In genomic region chr11:57667715-57668466, GRCh38 we compare ENCODE assay signal across 8 cellular contexts. TPM values are rescaled to one million over a fixed set of nuclear protein-coding genes. Genes with fewer than 3 reads are reported as not detected.
DNase-seq lines count a peak whose midpoint lies in the region; ATAC-seq and TF ChIP-seq lines count a peak whose summit lies in the region.

TSS of gene ZDHHC5 (plus strand) at chr11:57668114. CDS start at chr11:57673091, 4,977 bp downstream.

- no peak for TF ChIP-seq EP300 in Ishikawa (IDR thresholded peaks at IDR 0.05; ENCODE audit: borderline replicate concordance)

- H3K27ac ChIP-seq in epithelial cell of prostate: peak within 1 kb of the TSS; percentile 98

- DNase-seq in DMS114 treated with DMSO at 0.1 percent for 48 hours (lab: John Stamatoyannopoulos, UW; ENCODE audit: unreplicated experiment) (peak; percentile 90), OCI-M2 (lab: John Stamatoyannopoulos, UW; ENCODE audit: unreplicated experiment) (peak; percentile 93), activated T-cell treated with anti-CD3 and anti-CD28 coated beads for 4 hours (peak; percentile 98), epithelial cell of prostate (ENCODE audit: low read depth, low spot score) (peak; percentile 99), mucosa of gallbladder (ENCODE audit: low spot score) (peak; percentile 99)
- DNase-seq in stimulated activated CD8-positive, alpha-beta memory T cell treated with anti-CD3 and anti-CD28 coated beads, Interleukin-4, amount 100 ng/mL, for 4 hours (ENCODE audit: low read depth in 2 of 2, low spot score in 1 of 2): peak; percentile 97 to 100

- peak; percentile 86 for ATAC-seq in GM21528 (IDR thresholded peaks at IDR 0.05; ENCODE audit: low FRiP score, unreplicated experiment)

- TF ChIP-seq RAD21 in Ishikawa (IDR thresholded peaks at IDR 0.05; ENCODE audit: low read depth): no peak

TF ChIP-seq in Ishikawa, 13 proteins besides CTCF, POLR2A, EP300 and RAD21:
- TF ChIP-seq FOXM1 (IDR thresholded peaks at IDR 0.05; ENCODE audit: borderline replicate concordance, low read depth) (no peak), USF1 (IDR thresholded peaks at IDR 0.05) (peak; percentile 7; the same call in 1 of the 2 replicates), TCF12 (IDR thresholded peaks at IDR 0.05; ENCODE audit: low read depth) (no peak; the same call in 1 of the 2 replicates), CEBPB (IDR thresholded peaks at IDR 0.05) (no peak), TAF1 (IDR thresholded peaks at IDR 0.05; ENCODE audit: low read depth) (peak; percentile 71; the same call in 1 of the 2 replicates), TEAD4 (IDR thresholded peaks at IDR 0.05) (no peak; the same call in 1 of the 2 replicates), EGR1 (IDR thresholded peaks at IDR 0.05) (peak; percentile 6; the same call in 1 of the 2 replicates), CREB1 (IDR thresholded peaks at IDR 0.05; ENCODE audit: low read depth) (0 out of 2 replicates have a peak, but pooled peaks have one; percentile 14), REST (IDR thresholded peaks at IDR 0.05; ENCODE audit: low read depth) (no peak), MAX (IDR thresholded peaks at IDR 0.05) (peak; percentile 82), YY1 (IDR thresholded peaks at IDR 0.05; ENCODE audit: low read depth) (peak; percentile 6; the same call in 1 of the 2 replicates), NFIC (IDR thresholded peaks at IDR 0.05) (no peak), ZBTB7A (IDR thresholded peaks at IDR 0.05; ENCODE audit: low read depth) (no peak)

RNA-seq across cellular contexts. Expression of gene ZDHHC5, which starts in this region (rescaled TPM):
- total RNA-seq in mucosa of gallbladder: 60.7 TPM

Comparison
In these comparisons a context has a peak if more than half of its experiments do, and no peak if none do; other contexts are left out.
1. Peak in every context shown above with its lines: DNase-seq, ATAC-seq and H3K27ac ChIP-seq.